ENCODE assay signal across 16 cellular contexts in genomic region chr1:171994293-171994692, GRCh38.
DNase-seq lines count a peak whose midpoint lies in the region; ATAC-seq and TF ChIP-seq lines count a peak whose summit lies in the region.
"Had no signal": no experiment of that assay in that cellular context is flagged by ENCODE, and none has a peak within 500 bp of the region (broad histone marks: within the 10 kb centered on the region; RNA-seq: fewer than 3 reads in every experiment).

No MANE protein-coding gene starts in this region.

- no peak overlapping the region for H2BK120ac ChIP-seq in H9 (ENCODE audit: low read depth, low read length, poor library complexity, severe bottlenecking)
- H2BK120ac ChIP-seq in mesendoderm (ENCODE audit: low read depth, low read length): no peak overlapping the region

- peaks cover 3 to 12% of the 10 kb centered on the region in 2 experiments; a peak in 3 of 4 replicates for H3K4me1 Mint-ChIP-seq in H9
- H3K4me1 Mint-ChIP-seq in WTC11: peaks cover 16% of the 10 kb centered on the region
- H3K4me1 Mint-ChIP-seq: CD4-positive, alpha-beta memory T cell had no signal

- H4K20me1 ChIP-seq in H9 (ENCODE audit: control insufficient read depth, insufficient read depth, insufficient read length) (no peaks in the 10 kb centered on the region), MM.1S (ENCODE audit: insufficient read depth, low read length) (no peaks in the 10 kb centered on the region)

- no peak overlapping the region for H4K91ac ChIP-seq in H9 (ENCODE audit: insufficient read length, low read depth, low read length)

- no peak overlapping the region for H2AFZ ChIP-seq in H9 (ENCODE audit: low read length)
- H2AFZ ChIP-seq in MM.1S (ENCODE audit: low read length): no peak overlapping the region

- POLR2A ChIA-PET in WTC11 (lab: Charles Lee): no interaction called here

- H3K27me3 ChIP-seq in H9 (ENCODE audit: insufficient read depth, low read length) (no peaks in the 10 kb centered on the region), MM.1S (replicated peaks; ENCODE audit: insufficient read depth, low read length) (no peaks in the 10 kb centered on the region), mesendoderm (ENCODE audit: insufficient read depth, low read length, poor library complexity) (no peaks in the 10 kb centered on the region)

- H3K79me1 ChIP-seq in H9 (ENCODE audit: insufficient read depth, low read depth, low read length, poor library complexity, severe bottlenecking) (no peaks in the 10 kb centered on the region), mesendoderm (ENCODE audit: low read length) (no peaks in the 10 kb centered on the region)

- no peaks in the 10 kb centered on the region for H3K79me2 ChIP-seq in H9 (ENCODE audit: insufficient read depth, low read length)
- H3K79me2 ChIP-seq in MM.1S (ENCODE audit: low read length): no peaks in the 10 kb centered on the region
- no peaks in the 10 kb centered on the region for H3K79me2 ChIP-seq in mesendoderm (ENCODE audit: control insufficient read depth, insufficient read depth, low read length)

- H2AK5ac ChIP-seq in H9 (ENCODE audit: insufficient read length, low read length) (no peak overlapping the region), mesendoderm (ENCODE audit: low read length) (no peak overlapping the region)

- no peaks in the 10 kb centered on the region for H3K36me3 Mint-ChIP-seq in H9 (ENCODE audit: insufficient read depth in 1 of 3, low read depth in 3 of 3)
- H3K36me3 Mint-ChIP-seq in WTC11: no peaks in the 10 kb centered on the region
- H3K36me3 Mint-ChIP-seq: CD4-positive, alpha-beta memory T cell had no signal

- H4K5ac ChIP-seq in H9 (ENCODE audit: insufficient read length, low read depth, low read length) (no peak overlapping the region), mesendoderm (ENCODE audit: low read length) (no peak overlapping the region)

- no peaks in the 10 kb centered on the region for H3K23me2 ChIP-seq in H9 (ENCODE audit: insufficient read length, low read depth, low read length, poor library complexity, severe bottlenecking)

- no peak overlapping the region for H3T11ph ChIP-seq in H9 (ENCODE audit: low read length)

- H3K23ac ChIP-seq in H9 (ENCODE audit: insufficient read length, low read depth, low read length) (no peak overlapping the region), mesendoderm (ENCODE audit: low read length) (no peak overlapping the region)

- no peak overlapping the region for H2BK12ac ChIP-seq in H9 (ENCODE audit: insufficient read length, low read depth, low read length)

- CTCF ChIA-PET in WTC11 (lab: Charles Lee): interaction anchor here (0.9 to 2.1 kb wide), 4 partner anchors 8 to 194 kb away, joined by 3 to 7 read pairs (median 4); partner anchors contain the start of gene DNM3

- H3K4me3 ChIP-seq in MM.1S (ENCODE audit: low read length) (no peak overlapping the region), mesendoderm (ENCODE audit: low read length) (no peak overlapping the region)

- H3K27ac ChIP-seq in H9 (ENCODE audit: insufficient read length, low read depth, low read length) (no peak overlapping the region), MM.1S (ENCODE audit: low read length) (no peak overlapping the region), mesendoderm (ENCODE audit: low read depth, low read length) (no peak overlapping the region)

- no peaks in the 10 kb centered on the region for H3F3A ChIP-seq in MM.1S (ENCODE audit: insufficient read depth, low read length)

- H3K4me1 ChIP-seq in H9 (ENCODE audit: insufficient read depth, low read length) (no peaks in the 10 kb centered on the region), MM.1S (ENCODE audit: low read length) (no peaks in the 10 kb centered on the region), mesendoderm (ENCODE audit: control insufficient read depth, low read depth, low read length) (peaks cover 3% of the 10 kb centered on the region)

- no peaks in the 10 kb centered on the region for H3K9me3 Mint-ChIP-seq in H9
- H3K9me3 Mint-ChIP-seq in WTC11: no peaks in the 10 kb centered on the region
- H3K9me3 Mint-ChIP-seq: CD4-positive, alpha-beta memory T cell had no signal

- H3K4me2 ChIP-seq in H9 (ENCODE audit: insufficient read depth, insufficient read length, low read length) (no peak overlapping the region), MM.1S (ENCODE audit: low read depth, low read length) (no peak overlapping the region), mesendoderm (ENCODE audit: low read length) (no peak overlapping the region)

- H3K18ac ChIP-seq in H9 (ENCODE audit: insufficient read length, low read depth, low read length) (no peak overlapping the region), mesendoderm (ENCODE audit: low read length) (peak overlapping the region; percentile 39)

- H3K4ac ChIP-seq in H9 (ENCODE audit: low read depth, low read length): no peak overlapping the region
- H3K4ac ChIP-seq in mesendoderm (ENCODE audit: low read depth, low read length): peak overlapping the region; percentile 55

- no peak for DNase-seq in H9
- DNase-seq in MM.1S: peak; percentile 64
- DNase-seq in WTC11 (ENCODE audit: low spot score): no peak
- peak; percentile 42 for DNase-seq in mesendoderm
- no peak for DNase-seq in kidney glomerular epithelial cell (lab: John Stamatoyannopoulos, UW)
- no peak for DNase-seq in retina
- DNase-seq: C1 segment of cervical spinal cord; Calu3; CD4-positive, alpha-beta memory T cell; COR-L47; DMS53; DMS79 treated with DMSO at 0.1 percent for 48 hours; GF-D8; GOT3; HCEC 1CT had no signal

- H3K27ac Mint-ChIP-seq in H9: peak overlapping the region in 2 of 3 experiments; percentile 24 to 27; a peak in 2 of 7 replicates
- H3K27ac Mint-ChIP-seq in WTC11: peak overlapping the region; percentile 90
- H3K27ac Mint-ChIP-seq: CD4-positive, alpha-beta memory T cell had no signal

- H3K14ac ChIP-seq in H9 (ENCODE audit: insufficient read depth, low read length): no peak overlapping the region

- ATAC-seq in WTC11: peak; percentile 64
- no peak for ATAC-seq in HG02885 (IDR thresholded peaks at IDR 0.05; ENCODE audit: poor library complexity, unreplicated experiment)

- H2BK15ac ChIP-seq in H9 (ENCODE audit: low read depth, low read length) (no peak overlapping the region), mesendoderm (replicated peaks; ENCODE audit: low read depth) (no peak overlapping the region)

- H3K27me3 Mint-ChIP-seq in H9 (ENCODE audit: low read depth): no peaks in the 10 kb centered on the region
- H3K27me3 Mint-ChIP-seq in WTC11 (ENCODE audit: low read depth): no peaks in the 10 kb centered on the region
- H3K27me3 Mint-ChIP-seq: CD4-positive, alpha-beta memory T cell had no signal

- WGBS in H9 (ENCODE audit: extremely low coverage, insufficient read length, low lambda C conversion rate): no CpG with 5 or more reads among the region's 2 CpGs
- no CpG with 5 or more reads among the region's 2 CpGs for WGBS in mesendoderm (ENCODE audit: extremely low coverage, insufficient coverage, low lambda C conversion rate)

- H3K9me2 ChIP-seq in MM.1S (replicated peaks; ENCODE audit: insufficient read depth, low read length): no peaks in the 10 kb centered on the region

- no peak overlapping the region for H3K9ac ChIP-seq in H9 (ENCODE audit: extremely low read depth, insufficient read length, low read length)
- no peak overlapping the region for H3K9ac ChIP-seq in MM.1S (ENCODE audit: low read length)
- no peak overlapping the region for H3K9ac ChIP-seq in mesendoderm (ENCODE audit: low read length)

- H2BK5ac ChIP-seq in H9 (ENCODE audit: insufficient read length, low read length): no peak overlapping the region
- H2BK5ac ChIP-seq in mesendoderm (ENCODE audit: low read length): no peak overlapping the region

- H2BK20ac ChIP-seq in H9 (ENCODE audit: low read depth, low read length, poor library complexity, severe bottlenecking): no peak overlapping the region

- H4K8ac ChIP-seq in H9 (replicated peaks; ENCODE audit: insufficient read length, low read depth, low read length): no peak overlapping the region
- no peak overlapping the region for H4K8ac ChIP-seq in mesendoderm (ENCODE audit: low read depth, low read length)

- H3K4me3 Mint-ChIP-seq in H9 (no peak overlapping the region), WTC11 (no peak overlapping the region)
- H3K4me3 Mint-ChIP-seq: CD4-positive, alpha-beta memory T cell had no signal

- H3K9me3 ChIP-seq in H9 (ENCODE audit: control insufficient read depth, low read depth, low read length) (no peaks in the 10 kb centered on the region), MM.1S (replicated peaks; ENCODE audit: insufficient read depth, low read length) (no peaks in the 10 kb centered on the region)

- H3K56ac ChIP-seq in H9 (ENCODE audit: insufficient read length, low read depth, low read length): no peak overlapping the region
- no peak overlapping the region for H3K56ac ChIP-seq in mesendoderm (ENCODE audit: low read length)

- no peak for TF ChIP-seq CTCF in H9 (conservative IDR thresholded peaks at IDR 0.05)
- no peak for TF ChIP-seq CTCF in MM.1S (IDR thresholded peaks at IDR 0.05; ENCODE audit: low read length)
- TF ChIP-seq CTCF in WTC11 (IDR thresholded peaks at IDR 0.05): no peak

- H3K36me3 ChIP-seq in MM.1S (replicated peaks; ENCODE audit: insufficient read depth, low read length): no peaks in the 10 kb centered on the region
- no peaks in the 10 kb centered on the region for H3K36me3 ChIP-seq in mesendoderm (ENCODE audit: control insufficient read depth, insufficient read depth, low read length)

TF ChIP-seq in WTC11, 78 proteins besides CTCF, POLR2A, EP300 and RAD21:
- TF ChIP-seq ZNF219 (CRISPR knock-in tag; IDR thresholded peaks at IDR 0.05; ENCODE audit: borderline replicate concordance) (no peak), ESRRA (CRISPR knock-in tag; IDR thresholded peaks at IDR 0.05; ENCODE audit: borderline replicate concordance) (peak; percentile 40; the same call in 1 of the 2 replicates)

Comparison
In these comparisons a context has a peak if more than half of its experiments do, and no peak if none do; other contexts are left out.
1. DNase-seq: peak in MM.1S (single experiment) and mesendoderm (single experiment); none in H9 (single experiment), WTC11 (single experiment), kidney glomerular epithelial cell (single experiment) and retina (single experiment).